ENCODE assay signal across 17 cellular contexts in the genomic region with DNA sequence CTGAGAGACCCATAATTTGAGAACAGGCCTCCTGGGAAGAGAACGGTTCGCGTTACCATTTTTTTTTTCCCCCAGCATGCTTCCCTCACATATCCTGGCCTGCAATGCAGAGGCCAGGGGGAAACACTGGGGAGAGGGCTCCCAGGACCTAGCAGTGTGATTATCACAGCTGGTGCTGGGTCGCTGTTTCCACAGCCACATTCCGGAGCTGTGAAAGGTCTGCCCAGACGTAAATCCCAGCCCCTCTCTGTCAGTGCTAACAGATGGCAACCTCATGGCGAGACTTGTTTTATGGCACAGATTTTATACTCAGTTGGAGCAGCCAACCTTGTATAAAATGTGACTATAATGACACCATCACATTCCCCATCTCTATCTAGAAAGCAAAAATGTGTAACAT.
DNase-seq lines count a peak whose midpoint lies in the region; ATAC-seq and TF ChIP-seq lines count a peak whose summit lies in the region.
"Had no signal": no experiment of that assay in that cellular context is flagged by ENCODE, and none has a peak within 500 bp of the region (broad histone marks: within the 10 kb centered on the region; RNA-seq: fewer than 3 reads in every experiment).

No MANE protein-coding gene starts in this region.

- TF ChIP-seq CTCF in smooth muscle cell (IDR thresholded peaks at IDR 0.05; ENCODE audit: borderline replicate concordance, insufficient read depth, poor library complexity, severe bottlenecking): no peak

- H3K4me1 ChIP-seq in smooth muscle cell (ENCODE audit: low read depth): peaks cover 20% of the 10 kb centered on the region
- H3K4me1 ChIP-seq: BLaER1 had no signal

- H3K4me2 ChIP-seq in smooth muscle cell: peak overlapping the region; percentile 45
- H3K4me2 ChIP-seq: BLaER1, PC-9 had no signal

- H4K20me1 ChIP-seq in smooth muscle cell (ENCODE audit: low read depth): no peaks in the 10 kb centered on the region
- H4K20me1 ChIP-seq: BLaER1 had no signal

- no peaks in the 10 kb centered on the region for H3K9me3 ChIP-seq in smooth muscle cell (replicated peaks; ENCODE audit: low read depth)
- H3K9me3 ChIP-seq: ascending aorta, BLaER1, vagina had no signal

- H3K79me2 ChIP-seq in smooth muscle cell (ENCODE audit: low read depth): no peaks in the 10 kb centered on the region

- no peaks in the 10 kb centered on the region for H3K27me3 ChIP-seq in smooth muscle cell (ENCODE audit: low read depth)
- H3K27me3 ChIP-seq: ascending aorta, BLaER1, vagina had no signal

- H2AFZ ChIP-seq in smooth muscle cell (ENCODE audit: low read depth): no peak overlapping the region
- H2AFZ ChIP-seq: PC-9 had no signal

- H3K9ac ChIP-seq in smooth muscle cell (ENCODE audit: low read depth): no peak overlapping the region
- H3K9ac ChIP-seq: BLaER1 had no signal

- no peaks in the 10 kb centered on the region for H3K36me3 ChIP-seq in smooth muscle cell (ENCODE audit: low read depth)
- H3K36me3 ChIP-seq: ascending aorta, BLaER1, vagina had no signal

- DNase-seq in NCI-H446 treated with DMSO at 0.1 percent for 48 hours (lab: John Stamatoyannopoulos, UW): peak; percentile 70
- peak; percentile 16 for DNase-seq in brain pericyte (ENCODE audit: low read depth, low spot score)
- peak; percentile 34 for DNase-seq in iPS-NIHi11 (ENCODE audit: low spot score)
- DNase-seq in smooth muscle cell (lab: John Stamatoyannopoulos, UW; ENCODE audit: unreplicated experiment): no peak
- DNase-seq in T-helper 2 cell: no peak
- DNase-seq: activated effector memory CD4-positive, alpha-beta T cell treated with anti-CD3 and anti-CD28 coated beads, Interleukin-2, amount 50 U/mL, for 16 hours; effector memory CD4-positive, alpha-beta T cell; GOT3; NCI-H1092 treated with DMSO at 0.1 percent for 48 hours; PC-9; stimulated activated CD4-positive, alpha-beta T cell treated with anti-CD3 and anti-CD28 coated beads, Interleukin-12 subunit alpha, Interleukin-12 subunit beta, amount 100 ng/mL, for 4 hours; stimulated activated naive CD8-positive, alpha-beta T cell treated with anti-CD3 and anti-CD28 coated beads, Interleukin-15, Interleukin-2, amounts not matched to agents 100 U/mL and 50 U/mL, for 24 hours had no signal

- H3K27ac ChIP-seq in smooth muscle cell (ENCODE audit: low read depth): no peak overlapping the region
- H3K27ac ChIP-seq: ascending aorta, BLaER1, PC-9, vagina had no signal

- WGBS in smooth muscle cell (ENCODE audit: low lambda C conversion rate): 14% methylated on average over 7 of the region's 7 CpGs

- no peaks in the 10 kb centered on the region for H3F3A ChIP-seq in smooth muscle cell (ENCODE audit: low read depth)

- ATAC-seq in HG03095 (IDR thresholded peaks at IDR 0.05; ENCODE audit: unreplicated experiment): no peak
- ATAC-seq in HG02623 (IDR thresholded peaks at IDR 0.05; ENCODE audit: unreplicated experiment): no peak
- ATAC-seq: stimulated activated naive CD8-positive, alpha-beta T cell treated with anti-CD3 and anti-CD28 coated beads, Interleukin-15, Interleukin-2, amounts not matched to agents 100 U/mL and 50 U/mL, for 24 hours had no signal

- H3K4me3 ChIP-seq in smooth muscle cell: no peak overlapping the region
- H3K4me3 ChIP-seq: ascending aorta, BLaER1, PC-9, vagina had no signal

Comparison
In these comparisons a context has a peak if more than half of its experiments do, and no peak if none do; other contexts are left out.
1. DNase-seq: peak in NCI-H446 treated with DMSO at 0.1 percent for 48 hours (single experiment), brain pericyte (single experiment) and iPS-NIHi11 (single experiment); none in smooth muscle cell (single experiment) and T-helper 2 cell (0 of 5).